Comparison of ENCODE assay signal across 14 cellular contexts in genomic region chr13:113022391-113023216, GRCh38. TPM values are rescaled to one million over a fixed set of nuclear protein-coding genes. Genes with fewer than 3 reads are reported as not detected.
DNase-seq lines count a peak whose midpoint lies in the region; ATAC-seq, FAIRE-seq and TF ChIP-seq lines count a peak whose summit lies in the region.
"Had no signal": no experiment of that assay in that cellular context is flagged by ENCODE, and none has a peak within 500 bp of the region (broad histone marks: within the 10 kb centered on the region; RNA-seq: fewer than 3 reads in every experiment).

No MANE protein-coding gene starts in this region.

- H3K27ac ChIP-seq in endodermal cell (ENCODE audit: low read depth, low read length) (peak overlapping the region; percentile 96), HepG2 (ENCODE audit: extremely low read length, insufficient read depth, low read length) (peak overlapping the region; percentile 85), temporal lobe (ENCODE audit: low read depth, low read length) (peak overlapping the region; percentile 17)
- H3K27ac ChIP-seq: tibial nerve had no signal

- no peaks in the 10 kb centered on the region for H3K79me2 ChIP-seq in HepG2 (ENCODE audit: insufficient read depth, low read length)

- TF ChIP-seq CTCF in endodermal cell (conservative IDR thresholded peaks at IDR 0.05): no peak
- TF ChIP-seq CTCF in HepG2 (CRISPR knock-in tag; IDR thresholded peaks at IDR 0.05): no peak

- peak; percentile 40 for DNase-seq in NCI-H146 (lab: John Stamatoyannopoulos, UW)
- no peak for DNase-seq in NCI-H146 treated with DMSO at 0.1 percent for 48 hours (lab: John Stamatoyannopoulos, UW; ENCODE audit: unreplicated experiment)
- peak; percentile 78 for DNase-seq in endodermal cell
- DNase-seq in HepG2 (ENCODE audit: low spot score): peak; percentile 98
- DNase-seq in NCI-H345 (lab: John Stamatoyannopoulos, UW): no peak
- no peak for DNase-seq in NCI-H1436 (lab: John Stamatoyannopoulos, UW)
- DNase-seq: activated CD8-positive, alpha-beta T cell treated with anti-CD3 and anti-CD28 coated beads for 36 hours; activated naive CD4-positive, alpha-beta T cell; Karpas-422; PC-3 had no signal

- no peaks in the 10 kb centered on the region for H3K9me3 Mint-ChIP-seq in endodermal cell
- H3K9me3 Mint-ChIP-seq: activated CD8-positive, alpha-beta T cell treated with anti-CD3 and anti-CD28 coated beads for 36 hours had no signal

- 35 to 55% methylated on average over 21 to 43 of the region's 43 CpGs for WGBS in endodermal cell (ENCODE audit: insufficient coverage in 1 of 2, insufficient read length in 1 of 2), 2 experiments
- 26% methylated on average over 24 of the region's 43 CpGs for WGBS in HepG2 (ENCODE audit: low lambda C conversion rate)

- peak; percentile 76 for FAIRE-seq in HepG2 (lab: Jason Lieb, UNC)
- FAIRE-seq: D721Med had no signal

- H4K20me1 ChIP-seq in HepG2 (ENCODE audit: insufficient read depth, low read length): no peaks in the 10 kb centered on the region

- no peak for TF ChIP-seq RAD21 in HepG2 (CRISPR knock-in tag; IDR thresholded peaks at IDR 0.05)

- in situ Hi-C loops in HepG2 (cut with HindIII; ENCODE audit: extremely low pct_ligation_motif_present, low pct_unique_long_range_greater_than_20kb): no loop called here

- peaks cover 4% of the 10 kb centered on the region for H3K36me3 Mint-ChIP-seq in endodermal cell (ENCODE audit: low read depth)

- peak; percentile 81 for ATAC-seq in HepG2
- ATAC-seq in GM19455 (IDR thresholded peaks at IDR 0.05; ENCODE audit: unreplicated experiment): no peak
- ATAC-seq: activated CD8-positive, alpha-beta T cell treated with anti-CD3 and anti-CD28 coated beads for 36 hours; PC-3 had no signal

- H2AFZ ChIP-seq in HepG2 (ENCODE audit: low read length): no peak overlapping the region

- intact Hi-C loops in HepG2 (cut with micrococcal nuclease; ENCODE audit: unreplicated experiment): loop anchor here (1.0 to 5.0 kb wide), 3 partner anchors 12 to 72 kb away; no protein-coding TSS in a partner anchor

- H3K27me3 Mint-ChIP-seq in endodermal cell (ENCODE audit: insufficient read depth): no peaks in the 10 kb centered on the region
- H3K27me3 Mint-ChIP-seq: activated CD8-positive, alpha-beta T cell treated with anti-CD3 and anti-CD28 coated beads for 36 hours had no signal

- peak in 1 of 2 experiments; percentile 47; a peak in 1 of 4 replicates for TF ChIP-seq POLR2A in HepG2 (IDR thresholded peaks at IDR 0.05; ENCODE audit: insufficient read depth in 1 of 2, low read depth in 2 of 2, low read length in 2 of 2)

- no peak overlapping the region for H3K4me3 ChIP-seq in endodermal cell (ENCODE audit: low read length)
- H3K4me3 ChIP-seq in HepG2 (replicated peaks in 1 of 3; ENCODE audit: insufficient read depth in 1 of 3, low read depth in 2 of 3, low read length in 3 of 3): peak overlapping the region in 2 of 3 experiments; percentile 35 to 36; a peak in 3 of 6 replicates
- H3K4me3 ChIP-seq: tibial nerve had no signal

- BruUV-seq in HepG2 (replicated peaks; lab: Mats Ljungman, UMichigan): no TSS peak

- H3K4me3 Mint-ChIP-seq in endodermal cell: peak overlapping the region; percentile 38
- H3K4me3 Mint-ChIP-seq: activated CD8-positive, alpha-beta T cell treated with anti-CD3 and anti-CD28 coated beads for 36 hours had no signal

- H3K4me1 Mint-ChIP-seq in endodermal cell: peaks cover 23% of the 10 kb centered on the region

- TF ChIP-seq EP300 in HepG2 (IDR thresholded peaks at IDR 0.05; ENCODE audit: low read depth in 2 of 2, low read length in 2 of 2) (peak; percentile 69 to 92; a peak in 3 of 4 replicates), HepG2 (CRISPR knock-in tag; IDR thresholded peaks at IDR 0.05; ENCODE audit: borderline replicate concordance) (peak; percentile 93)

- peak overlapping the region; percentile 39 for H3K9ac ChIP-seq in endodermal cell (ENCODE audit: extremely low read depth, low read length, poor library complexity, severe bottlenecking)
- H3K9ac ChIP-seq in HepG2 (ENCODE audit: insufficient read depth, low read depth, low read length): peak overlapping the region; percentile 72

- H3K4me1 ChIP-seq in endodermal cell (ENCODE audit: control insufficient read depth, insufficient read depth, low read length) (peaks cover 14% of the 10 kb centered on the region), HepG2 (ENCODE audit: insufficient read depth, low read length) (peaks cover 46% of the 10 kb centered on the region)

- peak overlapping the region; percentile 55 for H3K4me2 ChIP-seq in HepG2 (ENCODE audit: low read depth, low read length)

- H3K36me3 ChIP-seq in endodermal cell (ENCODE audit: control insufficient read depth, insufficient read depth, low read length): peaks cover 6% of the 10 kb centered on the region
- peaks cover 2 to 20% of the 10 kb centered on the region in 2 experiments; a peak in 4 of 5 replicates for H3K36me3 ChIP-seq in HepG2 (replicated peaks in 1 of 2; ENCODE audit: control insufficient read depth in 1 of 2, insufficient read depth in 2 of 2, low read length in 2 of 2)
- H3K36me3 ChIP-seq: tibial nerve had no signal

- H3K27ac Mint-ChIP-seq in endodermal cell: peak overlapping the region; percentile 96
- H3K27ac Mint-ChIP-seq: activated CD8-positive, alpha-beta T cell treated with anti-CD3 and anti-CD28 coated beads for 36 hours had no signal

- no peaks in the 10 kb centered on the region for H3K27me3 ChIP-seq in endodermal cell (ENCODE audit: control insufficient read depth, insufficient read depth, low read length, poor library complexity, severe bottlenecking)
- H3K27me3 ChIP-seq in HepG2 (ENCODE audit: control insufficient read depth in 1 of 2, insufficient read depth in 2 of 2, low read length in 2 of 2): no peaks in the 10 kb centered on the region

- H3K9me3 ChIP-seq in endodermal cell (ENCODE audit: control insufficient read depth, low read length) (no peaks in the 10 kb centered on the region), HepG2 (ENCODE audit: low read length) (no peaks in the 10 kb centered on the region)

- POLR2A ChIA-PET in HepG2 (lab: Yijun Ruan, JAX): interaction anchor here (1.0 to 4.0 kb wide), 8 partner anchors 13 to 101 kb away, joined by 3 to 18 read pairs (median 5); no protein-coding TSS in a partner anchor

- CTCF ChIA-PET in HepG2 (lab: Yijun Ruan, JAX; ENCODE audit: low intra/inter-chr PET ratio, low total read pairs): interaction anchor here (1.0 kb wide), 1 partner anchor 20 kb away, joined by 3 read pairs; no protein-coding TSS in a partner anchor

TF ChIP-seq in HepG2, 621 proteins besides CTCF, POLR2A, EP300 and RAD21 (continues in another document):
- no peak for TF ChIP-seq ZSCAN20 (CRISPR knock-in tag; IDR thresholded peaks at IDR 0.05; ENCODE audit: borderline replicate concordance)
- no peak for TF ChIP-seq BRCA1 (CRISPR knock-in tag; IDR thresholded peaks at IDR 0.05)
- no peak for TF ChIP-seq ZNF33B (CRISPR knock-in tag; IDR thresholded peaks at IDR 0.05)
- TF ChIP-seq PITX1 (CRISPR knock-in tag; IDR thresholded peaks at IDR 0.05): peak; percentile 93
- TF ChIP-seq PLRG1 (conservative IDR thresholded peaks at IDR 0.05): no peak
- no peak for TF ChIP-seq ZNF367 (CRISPR knock-in tag; IDR thresholded peaks at IDR 0.05; ENCODE audit: borderline replicate concordance)
- peak; percentile 38; the same call in 1 of the 2 replicates for TF ChIP-seq KDM5B (CRISPR knock-in tag; IDR thresholded peaks at IDR 0.05; ENCODE audit: borderline replicate concordance)
- no peak for TF ChIP-seq MAF1 (CRISPR knock-in tag; IDR thresholded peaks at IDR 0.05; ENCODE audit: borderline replicate concordance)
- TF ChIP-seq ZSCAN22 (CRISPR knock-in tag; IDR thresholded peaks at IDR 0.05): no peak
- TF ChIP-seq MXD1 (CRISPR knock-in tag; IDR thresholded peaks at IDR 0.05): 0 out of 2 replicates have a peak, but pooled peaks have one; percentile 58
- TF ChIP-seq HNF4A (CRISPR knock-in tag; IDR thresholded peaks at IDR 0.05): peak; percentile 75

RNA-seq across cellular contexts. Expression of gene MCF2L, which starts 53.6 kb away (rescaled TPM):
- total RNA-seq in endodermal cell (10 to 100 TPM; 48.0 to 49.9 TPM), HepG2 (2016; rRNA removed; fragmentation: Illumina TruSeq; extraction: Trizol) (13.7 and 19.4 TPM in 2 replicates), temporal lobe (120 TPM)
- 29.6 TPM for polyA plus RNA-seq in endodermal cell (2013, experiment 1 of 2)
- polyA plus RNA-seq in endodermal cell (2013, experiment 2 of 2): 27.9 TPM
- 2.3 and 3.4 TPM in 2 replicates for total RNA-seq in HepG2 (2016; cell fraction: cytosol; rRNA removed; fragmentation: Illumina TruSeq; extraction: Trizol; ENCODE audit: low read depth)
- total RNA-seq in HepG2 (2016; cell fraction: insoluble cytoplasmic fraction; rRNA removed; fragmentation: Illumina TruSeq; extraction: Trizol): 10.9 and 20.3 TPM in 2 replicates
- total RNA-seq in HepG2 (2016; cell fraction: membrane; rRNA removed; fragmentation: Illumina TruSeq; extraction: Trizol): 5.5 and 5.6 TPM in 2 replicates
- 24.6 and 25.3 TPM in 2 replicates for total RNA-seq in HepG2 (2016; cell fraction: nucleus; rRNA removed; fragmentation: Illumina TruSeq; extraction: Trizol)
- polyA plus RNA-seq in HepG2 (2011; rRNA removed): 28.4 and 33.6 TPM in 2 replicates
- polyA plus RNA-seq in HepG2 (2011; cell fraction: cytosol; rRNA removed): 13.6 and 15.2 TPM in 2 replicates
- 196 and 262 TPM in 2 replicates for polyA plus RNA-seq in HepG2 (2011; cell fraction: nucleus; rRNA removed)
- polyA plus RNA-seq in HepG2 (2012): 26.3 and 28.9 TPM in 2 replicates
- 1.1 and 1.3 TPM in 2 replicates for polyA plus RNA-seq in HepG2 (2016; cell fraction: cytosol; fragmentation: Illumina TruSeq; extraction: Trizol; ENCODE audit: low read depth)
- polyA plus RNA-seq in HepG2 (2016; cell fraction: insoluble cytoplasmic fraction; fragmentation: Illumina TruSeq; extraction: Trizol; ENCODE audit: low read depth): 10.3 and 10.5 TPM in 2 replicates
- 1.6 and 2.4 TPM in 2 replicates for polyA plus RNA-seq in HepG2 (2016; cell fraction: membrane; fragmentation: Illumina TruSeq; extraction: Trizol; ENCODE audit: low read depth)
- polyA plus RNA-seq in HepG2 (2016; cell fraction: nucleus; fragmentation: Illumina TruSeq; extraction: Trizol; ENCODE audit: insufficient read depth, low read depth): 57.7 and 66.1 TPM in 2 replicates
- 39.0 and 75.0 TPM in 2 replicates for polyA minus RNA-seq in HepG2 (2011; rRNA and poly(A)+ RNA removed; ENCODE audit: low replicate concordance)
- 16.7 and 21.1 TPM in 2 replicates for polyA minus RNA-seq in HepG2 (2011; cell fraction: cytosol; rRNA and poly(A)+ RNA removed)
- 89.5 and 90.6 TPM in 2 replicates for polyA minus RNA-seq in HepG2 (2011; cell fraction: nucleus; rRNA and poly(A)+ RNA removed)

Comparison
In these comparisons a context has a peak if more than half of its experiments do, and no peak if none do; other contexts are left out.
1. DNase-seq: peak in NCI-H146 (single experiment), endodermal cell (single experiment) and HepG2 (single experiment); none in NCI-H146 treated with DMSO at 0.1 percent for 48 hours (single experiment), NCI-H345 (single experiment) and NCI-H1436 (single experiment).
2. H3K27ac ChIP-seq: peak in every context shown above with its lines; median percentile 96 in endodermal cell; 85 in HepG2; 17 in temporal lobe.